Comparison of ENCODE assay signal across 9 cellular contexts in the genomic region with DNA sequence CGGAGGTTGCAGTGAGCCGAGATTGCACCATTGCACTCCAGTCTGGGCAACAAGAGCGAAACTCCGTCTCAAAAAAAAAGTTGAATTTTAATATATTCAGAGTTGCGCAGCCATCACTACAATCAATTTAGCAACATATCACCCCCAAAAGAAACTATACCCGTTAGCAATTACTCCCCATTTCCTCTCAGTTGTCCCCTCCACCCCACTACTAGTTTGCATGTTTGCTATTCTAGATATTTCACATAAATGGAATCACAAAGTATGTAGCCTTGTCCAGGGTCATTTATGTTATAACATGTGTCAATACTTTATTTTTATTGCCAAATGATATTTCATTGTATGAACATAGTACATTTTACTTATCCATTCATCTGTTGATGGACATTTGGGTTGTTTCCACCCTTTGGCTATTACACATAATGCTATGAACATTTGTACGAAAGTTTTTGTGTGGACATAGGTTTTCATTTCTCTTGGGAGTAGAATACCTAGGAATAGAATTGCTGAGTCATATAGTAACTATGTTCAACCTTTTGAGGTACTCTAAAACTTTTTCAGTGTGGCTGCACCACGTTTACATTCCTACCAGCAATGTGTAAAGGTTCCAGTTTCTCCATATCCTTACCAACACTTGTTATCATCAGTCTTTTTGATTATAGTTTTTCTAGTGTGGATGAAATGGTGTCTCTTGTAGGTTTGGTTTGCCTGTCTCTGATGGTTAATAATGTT. TPM values are rescaled to one million over a fixed set of nuclear protein-coding genes. Genes with fewer than 3 reads are reported as not detected.
DNase-seq lines count a peak whose midpoint lies in the region; ATAC-seq and TF ChIP-seq lines count a peak whose summit lies in the region.
"Had no signal": no experiment of that assay in that cellular context is flagged by ENCODE, and none has a peak within 500 bp of the region (broad histone marks: within the 10 kb centered on the region; RNA-seq: fewer than 3 reads in every experiment).

No MANE protein-coding gene starts in this region.

- peaks cover 73% of the 10 kb centered on the region for H3K79me2 ChIP-seq in DND-41 (ENCODE audit: insufficient read depth, low read length)
- peaks cover 65% of the 10 kb centered on the region for H3K79me2 ChIP-seq in osteoblast (ENCODE audit: insufficient read depth, low read length)

- H3K4me1 Mint-ChIP-seq in central memory CD8-positive, alpha-beta T cell, result peaks cover 43% of the 10 kb centered on the region

- H3K4me1 ChIP-seq in DND-41 (ENCODE audit: insufficient read depth, low read length), result peaks cover 26% of the 10 kb centered on the region
- peaks cover 12% of the 10 kb centered on the region for H3K4me1 ChIP-seq in osteoblast (ENCODE audit: insufficient read depth, low read length)

- TF ChIP-seq CTCF in DND-41 (IDR thresholded peaks at IDR 0.05; ENCODE audit: borderline replicate concordance, extremely low read depth, low read length, poor library complexity, severe bottlenecking) (no peak), osteoblast (IDR thresholded peaks at IDR 0.05; ENCODE audit: extremely low read depth, low read depth, low read length) (no peak)

- no peaks in the 10 kb centered on the region for H3K27me3 Mint-ChIP-seq in central memory CD8-positive, alpha-beta T cell

- peaks cover 17% of the 10 kb centered on the region for H3K36me3 Mint-ChIP-seq in central memory CD8-positive, alpha-beta T cell (ENCODE audit: insufficient read depth)

- H3K9me3 ChIP-seq in DND-41 (ENCODE audit: insufficient read depth, low read length, severe bottlenecking), result no peaks in the 10 kb centered on the region
- no peaks in the 10 kb centered on the region for H3K9me3 ChIP-seq in osteoblast (ENCODE audit: low read depth, low read length)

- DNase-seq in DND-41, result no peak
- DNase-seq in M059J (ENCODE audit: low read depth), result peak; percentile 58
- DNase-seq in central memory CD8-positive, alpha-beta T cell (ENCODE audit: low spot score in 2 of 2), result no peak
- no peak for DNase-seq in osteoblast (ENCODE audit: insufficient read length, low spot score, missing footprints)
- DNase-seq in activated effector memory CD4-positive, alpha-beta T cell treated with anti-CD3 and anti-CD28 coated beads, Interleukin-2, amount 50 U/mL, for 16 hours, result no peak
- no peak for DNase-seq in GM19238 (ENCODE audit: insufficient read length, low spot score)
- DNase-seq: WERI-Rb-1 had no signal

- H3K27ac ChIP-seq in DND-41 (ENCODE audit: low read length) (no peak overlapping the region), osteoblast (ENCODE audit: low read depth, low read length) (no peak overlapping the region)

- H3K9ac ChIP-seq in DND-41 (ENCODE audit: low read depth, low read length), result no peak overlapping the region

- H3K4me3 ChIP-seq in DND-41 (ENCODE audit: low read depth in 1 of 2, low read length in 2 of 2), result no peak overlapping the region
- H3K4me3 ChIP-seq in osteoblast (ENCODE audit: insufficient read depth, low read length), result no peak overlapping the region

- peak overlapping the region; percentile 66 for H3K4me3 Mint-ChIP-seq in central memory CD8-positive, alpha-beta T cell

- H3K27me3 ChIP-seq in DND-41 (ENCODE audit: insufficient read depth, low read length, poor library complexity) (no peaks in the 10 kb centered on the region), osteoblast (ENCODE audit: insufficient read depth, low read length) (no peaks in the 10 kb centered on the region)

- H3K4me2 ChIP-seq in DND-41 (ENCODE audit: insufficient read depth, low read length) (peak overlapping the region; percentile 80; the same call in 1 of the 2 replicates), osteoblast (ENCODE audit: insufficient read depth, low read length) (peak overlapping the region; percentile 9)

- H2AFZ ChIP-seq in DND-41 (ENCODE audit: low read depth, low read length) (no peak overlapping the region), osteoblast (ENCODE audit: low read length) (no peak overlapping the region)

- H3K27ac Mint-ChIP-seq in central memory CD8-positive, alpha-beta T cell (ENCODE audit: low read depth), result peak overlapping the region; percentile 29

- ATAC-seq in DND-41 (ENCODE audit: insufficient read depth, low read depth) (no peak), GM18520 (IDR thresholded peaks at IDR 0.05; ENCODE audit: unreplicated experiment) (no peak), HG02973 (IDR thresholded peaks at IDR 0.05; ENCODE audit: unreplicated experiment) (no peak)
- no peak for ATAC-seq in central memory CD8-positive, alpha-beta T cell (replicated peaks; ENCODE audit: extremely low read depth, poor library complexity, severe bottlenecking)

- no peaks in the 10 kb centered on the region for H3K36me3 ChIP-seq in DND-41 (ENCODE audit: insufficient read depth, low read length)
- no peaks in the 10 kb centered on the region for H3K36me3 ChIP-seq in osteoblast (ENCODE audit: insufficient read depth, low read length)
- H3K36me3 ChIP-seq: WERI-Rb-1 had no signal

- H3K9me3 Mint-ChIP-seq in central memory CD8-positive, alpha-beta T cell, result no peaks in the 10 kb centered on the region

- H4K20me1 ChIP-seq in DND-41 (ENCODE audit: insufficient read depth, low read length) (no peaks in the 10 kb centered on the region), osteoblast (ENCODE audit: insufficient read depth, low read length) (peaks cover 2% of the 10 kb centered on the region)

RNA-seq across cellular contexts. Expression of a gene that starts 2.2 kb away (rescaled TPM):
- 18.3 and 21.7 TPM in 2 replicates for total RNA-seq in M059J (2014; rRNA removed; shearing (Covaris generic))
- total RNA-seq in osteoblast, result 23.3 and 26.4 TPM in 2 replicates
